ENCODE assay signal across 14 cellular contexts in the genomic region with DNA sequence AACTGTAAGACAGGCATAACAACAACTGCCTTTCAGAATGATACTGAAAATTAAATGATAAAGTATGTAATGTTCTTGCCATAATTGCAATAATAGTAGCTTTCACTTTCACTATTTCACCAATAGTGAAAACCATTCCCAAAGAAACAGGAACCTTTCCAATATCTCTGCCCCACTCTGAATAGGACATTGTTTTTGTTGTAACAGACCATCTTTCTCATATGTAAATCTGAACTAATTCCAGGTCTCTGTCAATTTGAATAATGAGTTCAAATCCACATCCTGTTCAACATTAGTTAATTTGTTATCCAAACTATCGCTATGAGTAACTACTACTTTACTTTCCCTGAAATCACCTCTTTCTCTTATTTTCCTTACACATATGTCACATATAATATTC.
DNase-seq lines count a peak whose midpoint lies in the region; ATAC-seq and TF ChIP-seq lines count a peak whose summit lies in the region.
"Had no signal": no experiment of that assay in that cellular context is flagged by ENCODE, and none has a peak within 500 bp of the region (broad histone marks: within the 10 kb centered on the region; RNA-seq: fewer than 3 reads in every experiment).

No MANE protein-coding gene starts in this region.

- ATAC-seq in HG02759 (IDR thresholded peaks at IDR 0.05; ENCODE audit: unreplicated experiment) (no peak), GM21381 (IDR thresholded peaks at IDR 0.05; ENCODE audit: unreplicated experiment) (no peak), HG03460 (IDR thresholded peaks at IDR 0.05; ENCODE audit: unreplicated experiment) (no peak)
- ATAC-seq: T-helper 17 cell had no signal

- peaks cover 16% of the 10 kb centered on the region for H3K4me1 Mint-ChIP-seq in Calu3 (ENCODE audit: low read depth, unreplicated experiment)

- DNase-seq in Calu3 (no peak), OCI-M1 (lab: John Stamatoyannopoulos, UW) (peak; percentile 64), epithelial cell of proximal tubule (ENCODE audit: low read depth) (no peak), midbrain (lab: John Stamatoyannopoulos, UW) (peak; percentile 22), posterior vena cava (ENCODE audit: low spot score) (no peak)
- DNase-seq: activated CD4-positive, alpha-beta T cell treated with anti-CD3 and anti-CD28 coated beads, Interleukin-2, amount 50 U/mL, for 4 hours; activated gamma-delta T cell treated with Interleukin-2 at 50 U/mL for 16 hours; GF-D8; KG1; T-helper 17 cell had no signal

- H3K27ac Mint-ChIP-seq in Calu3 (ENCODE audit: unreplicated experiment) = peak overlapping the region; percentile 35
- H3K27ac Mint-ChIP-seq: T-helper 17 cell had no signal

- no peaks in the 10 kb centered on the region for H3K27me3 Mint-ChIP-seq in Calu3 (ENCODE audit: unreplicated experiment)
- H3K27me3 Mint-ChIP-seq: T-helper 17 cell had no signal

- intact Hi-C loops in Calu3 (cut with micrococcal nuclease; ENCODE audit: unreplicated experiment) (no loop called here), posterior vena cava (cut with DNase I) (no loop called here)

- peaks cover 3% of the 10 kb centered on the region for H3K9me3 Mint-ChIP-seq in Calu3 (ENCODE audit: low read depth, unreplicated experiment)

- TF ChIP-seq CTCF in Calu3 (IDR thresholded peaks at IDR 0.05; ENCODE audit: unreplicated experiment) (no peak), epithelial cell of proximal tubule (conservative IDR thresholded peaks at IDR 0.05; ENCODE audit: low read depth, low read length) (no peak)

- no peaks in the 10 kb centered on the region for H3K36me3 Mint-ChIP-seq in Calu3 (ENCODE audit: insufficient read depth, unreplicated experiment)

- no TSS peak for BruUV-seq in Calu3 (replicated peaks; lab: Mats Ljungman, UMichigan)

- peak overlapping the region; percentile 38 for H3K4me3 ChIP-seq in epithelial cell of proximal tubule (ENCODE audit: low read depth, low read length)
- H3K4me3 ChIP-seq: lung had no signal

- H3K4me3 Mint-ChIP-seq in Calu3 (ENCODE audit: low read depth, unreplicated experiment) = peak overlapping the region; percentile 20
- H3K4me3 Mint-ChIP-seq: T-helper 17 cell had no signal

- CTCF ChIA-PET in Calu3 (lab: Charles Lee) = interaction anchor here (1.3 kb wide), 1 partner anchor 16 kb away, joined by 3 read pairs; no protein-coding TSS in a partner anchor

Comparison
In these comparisons a context has a peak if more than half of its experiments do, and no peak if none do; other contexts are left out.
1. DNase-seq: peak in OCI-M1 (single experiment) and midbrain (single experiment); none in Calu3 (single experiment), epithelial cell of proximal tubule (single experiment) and posterior vena cava (single experiment).